Comparison of ENCODE assay signal across 27 cellular contexts in genomic region chr1:245831518-245831917, GRCh38.
"Had no signal": no experiment of that assay in that cellular context is flagged by ENCODE, and none has a peak within 500 bp of the region (broad histone marks: within the 10 kb centered on the region; RNA-seq: fewer than 3 reads in every experiment).

No MANE protein-coding gene starts in this region.

- H3K9me3 ChIP-seq: ovary, psoas muscle, right lobe of liver, sigmoid colon, stomach, thoracic aorta, thyroid gland, tibial nerve, upper lobe of right lung, uterus had no signal

- H3K36me3 ChIP-seq: neural progenitor cell, ovary, right lobe of liver, sigmoid colon, thoracic aorta, thyroid gland, upper lobe of right lung, uterus had no signal

- H3K27me3 ChIP-seq: neural progenitor cell, ovary, right lobe of liver, sigmoid colon, stomach, thyroid gland, tibial nerve, upper lobe of right lung, uterus had no signal

- DNase-seq: naive thymus-derived CD4-positive, alpha-beta T cell; natural killer cell; occipital lobe; ovary; posterior cingulate gyrus; psoas muscle; right lobe of liver; sigmoid colon; small intestine; stimulated activated CD4-positive, alpha-beta T cell treated with anti-CD3 and anti-CD28 coated beads, Interleukin-15, amount 100 ng/mL, for 24 hours; stimulated activated CD4-positive, alpha-beta T cell treated with anti-CD3 and anti-CD28 coated beads, Interleukin-2, amount 100 ng/mL, for 24 hours; stimulated activated CD4-positive, alpha-beta T cell treated with anti-CD3 and anti-CD28 coated beads, Interleukin-2, amount 100 ng/mL, for 48 hours; stimulated activated CD4-positive, alpha-beta T cell treated with anti-CD3 and anti-CD28 coated beads, Interleukin-4, amount 100 ng/mL, for 24 hours; stimulated activated naive B cell treated with anti-CD40 and anti-IgM and Interleukin-4, amounts not matched to agents 10 μg/mL and 1 μg/mL and 100 μg/mL, for 72 hours; stimulated activated naive CD4-positive, alpha-beta T cell treated with Interleukin-2 at 50 U/mL for 16 hours; stomach; thyroid gland; upper lobe of right lung; uterus had no signal

- H3K9ac ChIP-seq: neural progenitor cell, parathyroid adenoma had no signal

- H3K27ac ChIP-seq: neural progenitor cell, ovary, parathyroid adenoma, psoas muscle, right lobe of liver, sigmoid colon, stomach, thoracic aorta, thyroid gland, tibial nerve, upper lobe of right lung, uterus had no signal

- H3K4me3 ChIP-seq: neural progenitor cell, ovary, psoas muscle, right lobe of liver, sigmoid colon, stomach, thoracic aorta, thyroid gland, tibial nerve, upper lobe of right lung, uterus had no signal

- H3K27me3 Mint-ChIP-seq: naive thymus-derived CD4-positive, alpha-beta T cell; progenitor cell of endocrine pancreas; stimulated activated naive B cell treated with anti-CD40 and anti-IgM and Interleukin-4, amounts not matched to agents 10 μg/mL and 1 μg/mL and 100 μg/mL, for 72 hours; stimulated activated naive CD8-positive, alpha-beta T cell treated with anti-CD3 and anti-CD28 coated beads, Interleukin-15, Interleukin-2, amounts not matched to agents 100 ng/mL and 50 ng/mL, for 24 hours had no signal

- H3K4me1 Mint-ChIP-seq: natural killer cell; stimulated activated effector memory CD8-positive, alpha-beta T cell treated with anti-CD3 and anti-CD28 coated beads, Interleukin-12 subunit alpha, Interleukin-12 subunit beta, amount 100 ng/mL, for 72 hours; stimulated activated naive B cell treated with anti-CD40 and anti-IgM and Interleukin-4, amounts not matched to agents 10 μg/mL and 1 μg/mL and 100 μg/mL, for 72 hours had no signal

- H3K36me3 Mint-ChIP-seq: natural killer cell; stimulated activated effector memory CD8-positive, alpha-beta T cell treated with anti-CD3 and anti-CD28 coated beads, Interleukin-12 subunit alpha, Interleukin-12 subunit beta, amount 100 ng/mL, for 72 hours had no signal

- H3K9me3 Mint-ChIP-seq: natural killer cell had no signal

- H3K27ac Mint-ChIP-seq: natural killer cell; nephron; neural progenitor cell; progenitor cell of endocrine pancreas; stimulated activated effector memory CD8-positive, alpha-beta T cell treated with anti-CD3 and anti-CD28 coated beads, Interleukin-12 subunit alpha, Interleukin-12 subunit beta, amount 100 ng/mL, for 72 hours; stimulated activated naive B cell treated with anti-CD40 and anti-IgM and Interleukin-4, amounts not matched to agents 10 μg/mL and 1 μg/mL and 100 μg/mL, for 72 hours; stimulated activated naive CD8-positive, alpha-beta T cell treated with anti-CD3 and anti-CD28 coated beads, Interleukin-15, Interleukin-2, amounts not matched to agents 100 ng/mL and 50 ng/mL, for 24 hours had no signal

- H3K4me1 ChIP-seq: neural progenitor cell, parathyroid adenoma, psoas muscle, right lobe of liver, stomach, thyroid gland, tibial nerve, upper lobe of right lung, uterus had no signal

- H3K4me3 Mint-ChIP-seq: naive thymus-derived CD4-positive, alpha-beta T cell; natural killer cell; nephron; neural progenitor cell; stimulated activated effector memory CD8-positive, alpha-beta T cell treated with anti-CD3 and anti-CD28 coated beads, Interleukin-12 subunit alpha, Interleukin-12 subunit beta, amount 100 ng/mL, for 72 hours; stimulated activated naive B cell treated with anti-CD40 and anti-IgM and Interleukin-4, amounts not matched to agents 10 μg/mL and 1 μg/mL and 100 μg/mL, for 72 hours; stimulated activated naive CD8-positive, alpha-beta T cell treated with anti-CD3 and anti-CD28 coated beads, Interleukin-15, Interleukin-2, amounts not matched to agents 100 ng/mL and 50 ng/mL, for 24 hours had no signal

- ATAC-seq: naive thymus-derived CD4-positive, alpha-beta T cell; natural killer cell; psoas muscle; right lobe of liver; stimulated activated effector memory CD8-positive, alpha-beta T cell treated with anti-CD3 and anti-CD28 coated beads, Interleukin-12 subunit alpha, Interleukin-12 subunit beta, amount 100 ng/mL, for 72 hours; stimulated activated naive B cell treated with anti-CD40 and anti-IgM and Interleukin-4, amounts not matched to agents 10 μg/mL and 1 μg/mL and 100 μg/mL, for 72 hours; upper lobe of right lung had no signal
